In the genomic region with DNA sequence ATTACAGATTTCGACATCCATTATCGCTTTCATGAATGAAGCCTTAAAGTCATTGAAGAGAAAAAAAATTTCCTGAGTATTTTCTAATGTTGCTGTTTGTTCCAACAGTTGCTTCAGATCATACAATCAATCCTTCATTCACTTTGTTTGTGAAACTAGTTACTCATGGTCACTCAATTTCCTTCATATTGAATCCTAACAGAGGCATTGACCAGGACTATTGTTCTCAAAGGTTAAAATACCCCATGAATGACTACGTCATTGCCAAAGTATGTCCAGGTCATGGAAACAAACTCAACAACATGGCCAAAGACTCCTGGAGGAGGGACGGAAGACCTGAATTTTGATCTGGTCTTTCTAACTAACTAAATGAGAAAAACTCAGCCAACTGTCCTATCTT, we compare ENCODE assay signal across 1 cellular context.
TF ChIP-seq lines count a peak whose summit lies in the region.

No MANE protein-coding gene starts in this region.

TF ChIP-seq in GM12891, 5 proteins besides CTCF, POLR2A, EP300 and RAD21:
- no peak for TF ChIP-seq SPI1 (IDR thresholded peaks at IDR 0.05; ENCODE audit: low read depth, low read length)
- TF ChIP-seq POLR2AphosphoS5 (IDR thresholded peaks at IDR 0.05; ENCODE audit: low read depth, low read length): no peak
- TF ChIP-seq PAX5 (IDR thresholded peaks at IDR 0.05; ENCODE audit: insufficient read depth, low read length, severe bottlenecking): no peak
- no peak for TF ChIP-seq POU2F2 (IDR thresholded peaks at IDR 0.05; ENCODE audit: low read depth, low read length)
- no peak for TF ChIP-seq TAF1 (IDR thresholded peaks at IDR 0.05; ENCODE audit: low read depth, low read length)
